10 cellular contexts compared by ENCODE assay signal in genomic region chr10:71694039-71694471, GRCh38. TPM values are rescaled to one million over a fixed set of nuclear protein-coding genes. Genes with fewer than 3 reads are reported as not detected.
DNase-seq lines count a peak whose midpoint lies in the region; ATAC-seq and TF ChIP-seq lines count a peak whose summit lies in the region.
"Had no signal": no experiment of that assay in that cellular context is flagged by ENCODE, and none has a peak within 500 bp of the region (broad histone marks: within the 10 kb centered on the region; RNA-seq: fewer than 3 reads in every experiment).

No MANE protein-coding gene starts in this region.

- no peaks in the 10 kb centered on the region for H3K27me3 Mint-ChIP-seq in MCF 10A (ENCODE audit: insufficient read depth, unreplicated experiment)

- no peak overlapping the region for H3K4me3 Mint-ChIP-seq in MCF 10A (ENCODE audit: unreplicated experiment)

- no peaks in the 10 kb centered on the region for H3K27me3 ChIP-seq in breast epithelium
- H3K27me3 ChIP-seq in subcutaneous abdominal adipose tissue (ENCODE audit: control insufficient read depth in 5 of 5, insufficient read depth in 4 of 5, low read length in 5 of 5): no peaks in the 10 kb centered on the region
- peaks cover 16 to 27% of the 10 kb centered on the region in 2 experiments for H3K27me3 ChIP-seq in mesenchymal stem cell (ENCODE audit: control insufficient read depth in 1 of 2, insufficient read depth in 1 of 2, low read length in 2 of 2)
- H3K27me3 ChIP-seq: BE2C had no signal

- no peaks in the 10 kb centered on the region for H3K36me3 Mint-ChIP-seq in MCF 10A (ENCODE audit: insufficient read depth, unreplicated experiment)

- H2BK12ac ChIP-seq in mesenchymal stem cell (ENCODE audit: low read length in 2 of 2): no peak overlapping the region

- DNase-seq in breast epithelium (ENCODE audit: low spot score in 2 of 2): no peak
- no peak for DNase-seq in MCF 10A (ENCODE audit: unreplicated experiment)
- no peak for DNase-seq in coronary artery (ENCODE audit: low spot score)
- no peak for DNase-seq in mesenchymal stem cell
- DNase-seq: BE2C, NCI-H1048 had no signal

- TF ChIP-seq CTCF in breast epithelium (IDR thresholded peaks at IDR 0.05) (no peak), MCF 10A (IDR thresholded peaks at IDR 0.05; ENCODE audit: unreplicated experiment) (no peak), coronary artery (IDR thresholded peaks at IDR 0.05) (no peak)

- no TSS peak for BruUV-seq in MCF 10A (replicated peaks; lab: Mats Ljungman, UMichigan)

- ATAC-seq in HG02852 (IDR thresholded peaks at IDR 0.05; ENCODE audit: unreplicated experiment) (peak; percentile 21), HG03095 (IDR thresholded peaks at IDR 0.05; ENCODE audit: unreplicated experiment) (no peak), HG02885 (IDR thresholded peaks at IDR 0.05; ENCODE audit: poor library complexity, unreplicated experiment) (no peak)

- no peak overlapping the region for H2AK5ac ChIP-seq in mesenchymal stem cell (ENCODE audit: low read length, severe bottlenecking)

- no peak overlapping the region for H2BK120ac ChIP-seq in mesenchymal stem cell (ENCODE audit: low read depth, low read length)

- CTCF ChIA-PET in MCF 10A (lab: Yijun Ruan, JAX): interaction anchor here (0.6 to 0.8 kb wide), 3 partner anchors 156 to 490 kb away, joined by 3 to 4 read pairs (median 4); no protein-coding TSS in a partner anchor

- no peak overlapping the region for H2AFZ ChIP-seq in mesenchymal stem cell (ENCODE audit: low read depth, low read length)

- no peak overlapping the region for H3K23ac ChIP-seq in mesenchymal stem cell (ENCODE audit: low read length in 2 of 2)

- peak overlapping the region; percentile 10 to 48 for H3K27ac ChIP-seq in breast epithelium
- H3K27ac ChIP-seq in coronary artery: peak overlapping the region in 1 of 2 donors; percentile 70
- H3K27ac ChIP-seq in subcutaneous abdominal adipose tissue (ENCODE audit: low read depth, low read length): peak overlapping the region; percentile 75
- H3K27ac ChIP-seq in mesenchymal stem cell (ENCODE audit: low read length, poor library complexity, severe bottlenecking): no peak overlapping the region

- no peak overlapping the region for H4K91ac ChIP-seq in mesenchymal stem cell (ENCODE audit: low read length)

- WGBS in mesenchymal stem cell: 85% methylated on average over 18 of the region's 18 CpGs

- TF ChIP-seq POLR2A in breast epithelium (IDR thresholded peaks at IDR 0.05): no peak

- H3K14ac ChIP-seq in mesenchymal stem cell (ENCODE audit: low read length in 2 of 2): peak overlapping the region in 1 of 2 experiments; percentile 18

- POLR2A ChIA-PET in MCF 10A (lab: Yijun Ruan, JAX): no interaction called here

- H3K79me1 ChIP-seq in mesenchymal stem cell (replicated peaks; ENCODE audit: low read length, poor library complexity, severe bottlenecking): no peaks in the 10 kb centered on the region

- intact Hi-C loops in breast epithelium (cut with DNase I; ENCODE audit: low total_unique reads): no loop called here
- intact Hi-C loops in MCF 10A (cut with micrococcal nuclease): no loop called here

- H3K9me3 ChIP-seq in breast epithelium (no peaks in the 10 kb centered on the region), subcutaneous abdominal adipose tissue (ENCODE audit: control insufficient read depth in 5 of 5, low read length in 5 of 5) (peaks cover 0 to 12% (median 4%) of the 10 kb centered on the region in 5 donors), mesenchymal stem cell (ENCODE audit: control insufficient read depth, low read length) (no peaks in the 10 kb centered on the region)
- H3K9me3 ChIP-seq: BE2C had no signal

- H3K36me3 ChIP-seq in breast epithelium: no peaks in the 10 kb centered on the region
- peaks cover 0 to 2% (median 0%) of the 10 kb centered on the region in 5 donors for H3K36me3 ChIP-seq in subcutaneous abdominal adipose tissue (ENCODE audit: control insufficient read depth in 5 of 5, insufficient read depth in 5 of 5, low read length in 5 of 5)
- no peaks in the 10 kb centered on the region for H3K36me3 ChIP-seq in mesenchymal stem cell (ENCODE audit: control insufficient read depth in 1 of 2, insufficient read depth in 2 of 2, low read depth in 1 of 2, low read length in 2 of 2)
- H3K36me3 ChIP-seq: BE2C had no signal

- no peaks in the 10 kb centered on the region for H3K9me3 Mint-ChIP-seq in MCF 10A (ENCODE audit: unreplicated experiment)

- H2BK15ac ChIP-seq in mesenchymal stem cell (ENCODE audit: low read depth, poor library complexity, severe bottlenecking): no peak overlapping the region

- H3K4me3 ChIP-seq in breast epithelium (no peak overlapping the region), coronary artery (peak overlapping the region; percentile 12), subcutaneous abdominal adipose tissue (ENCODE audit: low read depth in 1 of 5, low read length in 5 of 5) (peak overlapping the region in 1 of 5 donors; percentile 11), mesenchymal stem cell (ENCODE audit: insufficient read depth in 1 of 2, low read depth in 1 of 2, low read length in 2 of 2) (no peak overlapping the region)

- H3K9ac ChIP-seq in subcutaneous abdominal adipose tissue (ENCODE audit: low read length in 5 of 5): no peak overlapping the region
- H3K9ac ChIP-seq in mesenchymal stem cell (ENCODE audit: low read length): no peak overlapping the region

- H3K4me1 Mint-ChIP-seq in MCF 10A (ENCODE audit: insufficient read depth, unreplicated experiment): no peaks in the 10 kb centered on the region

- H4K8ac ChIP-seq in mesenchymal stem cell (ENCODE audit: low read length): no peak overlapping the region

- no peak overlapping the region for H3K27ac Mint-ChIP-seq in MCF 10A (ENCODE audit: low read depth, unreplicated experiment)

- no peak overlapping the region for H2BK5ac ChIP-seq in mesenchymal stem cell (ENCODE audit: low read depth, low read length, poor library complexity, severe bottlenecking)

- no peak overlapping the region for H3K4me2 ChIP-seq in mesenchymal stem cell (ENCODE audit: low read length, poor library complexity, severe bottlenecking)

- H3K4me1 ChIP-seq in breast epithelium: no peaks in the 10 kb centered on the region
- H3K4me1 ChIP-seq in subcutaneous abdominal adipose tissue (ENCODE audit: control insufficient read depth in 5 of 5, insufficient read depth in 5 of 5, low read length in 5 of 5): peaks cover 9 to 55% (median 43%) of the 10 kb centered on the region in 5 donors
- H3K4me1 ChIP-seq in mesenchymal stem cell (ENCODE audit: control insufficient read depth, insufficient read depth, low read depth, low read length): peaks cover 16% of the 10 kb centered on the region
- H3K4me1 ChIP-seq: BE2C had no signal

- no peak overlapping the region for H3K18ac ChIP-seq in mesenchymal stem cell (ENCODE audit: low read depth in 1 of 2, low read length in 2 of 2)

- H3K4ac ChIP-seq in mesenchymal stem cell (ENCODE audit: low read depth in 1 of 2, low read length in 2 of 2): no peak overlapping the region

RNA-seq across cellular contexts. Expression of gene C10orf105, which starts 25.5 kb away (rescaled TPM):
- total RNA-seq in breast epithelium (under 1 TPM in 2 of 3 donors, not detected in 1; under 0.01 to 0.29 TPM), MCF 10A (2022) (not detected in 2 replicates)
- polyA plus RNA-seq in mesenchymal stem cell (2013, experiment 1 of 2): not detected
- polyA plus RNA-seq in mesenchymal stem cell (2013, experiment 2 of 2): not detected
